Comparison of ENCODE assay signal across 22 cellular contexts in the genomic region with DNA sequence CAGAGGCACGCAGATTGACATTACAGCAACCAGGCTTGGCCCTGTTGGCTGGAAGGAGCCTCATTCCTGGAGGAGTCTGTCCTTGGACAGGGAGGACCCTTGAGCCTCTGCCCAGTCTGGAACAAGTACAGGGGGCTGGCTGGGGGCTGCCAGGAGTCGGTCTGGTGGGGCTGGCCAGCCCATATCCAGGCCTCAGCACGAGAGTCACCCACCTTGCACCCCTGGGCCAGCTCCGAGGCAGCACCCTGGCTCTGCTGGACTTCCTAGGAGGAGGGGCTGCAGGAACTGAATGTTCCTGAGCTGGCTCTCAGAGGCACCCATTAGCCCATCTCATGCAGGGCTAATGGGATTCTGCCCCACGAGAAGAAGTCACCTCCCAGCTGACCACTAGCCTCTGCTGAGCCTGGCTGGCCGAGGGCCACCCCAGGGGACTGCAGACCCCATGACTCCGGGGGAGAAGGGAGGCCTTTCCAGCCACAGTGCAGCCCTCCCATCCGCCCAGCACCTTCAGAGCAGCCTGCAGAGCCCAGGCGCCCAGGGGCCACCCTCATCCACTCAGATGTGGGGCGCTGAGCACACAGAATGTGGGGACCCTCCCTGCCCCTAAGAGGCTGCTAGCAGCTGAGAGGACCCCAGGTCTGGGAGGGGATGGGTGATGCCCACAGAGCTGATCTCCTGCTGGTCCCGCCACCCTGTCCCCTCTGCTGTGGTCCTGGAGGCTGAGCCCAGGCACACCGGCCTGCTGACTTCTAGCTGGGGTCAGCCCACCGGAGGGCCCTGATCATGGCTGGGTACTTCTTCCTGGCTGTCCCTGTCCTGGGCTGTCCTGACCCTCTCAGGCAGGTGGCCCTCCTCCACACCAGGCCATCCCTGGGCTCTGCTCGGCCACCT. TPM values are rescaled to one million over a fixed set of nuclear protein-coding genes. Genes with fewer than 3 reads are reported as not detected.
DNase-seq lines count a peak whose midpoint lies in the region; ATAC-seq and TF ChIP-seq lines count a peak whose summit lies in the region.
"Had no signal": no experiment of that assay in that cellular context is flagged by ENCODE, and none has a peak within 500 bp of the region (broad histone marks: within the 10 kb centered on the region; RNA-seq: fewer than 3 reads in every experiment).

No MANE protein-coding gene starts in this region.

- DNase-seq in heart left ventricle (peak in 3 of 5 donors; percentile 6 to 39 (median 18)), right atrium auricular region (ENCODE audit: low spot score) (no peak), coronary artery (ENCODE audit: low spot score) (peak; percentile 66), omental fat pad (ENCODE audit: low spot score) (peak; percentile 15), aorta (peak; percentile 42 to 72), amniotic stem cell (lab: John Stamatoyannopoulos, UW) (no peak), SK-N-DZ (ENCODE audit: low spot score) (no peak)
- DNase-seq: activated CD4-positive, alpha-beta T cell treated with anti-CD3 and anti-CD28 coated beads for 48 hours; CD4-positive, alpha-beta memory T cell; dermis blood vessel endothelial cell; DMS153; glutamatergic neuron; midbrain; NCI-H1092 treated with DMSO at 0.1 percent for 48 hours; NCI-H2029; NCI-H226; NCI-H82; SHP77 treated with DMSO at 0.1 percent for 48 hours; stimulated activated CD4-positive, alpha-beta T cell treated with anti-CD3 and anti-CD28 coated beads, Interleukin-4, amount 100 ng/mL, for 24 hours; T-helper 1 cell; upper lobe of right lung had no signal

- no peaks in the 10 kb centered on the region for H3K36me3 ChIP-seq in heart left ventricle
- no peaks in the 10 kb centered on the region for H3K36me3 ChIP-seq in right atrium auricular region
- no peaks in the 10 kb centered on the region for H3K36me3 ChIP-seq in aorta (ENCODE audit: control insufficient read depth in 1 of 2, insufficient read depth in 2 of 2, low read length in 1 of 2)
- H3K36me3 ChIP-seq: upper lobe of right lung had no signal

- H3K4me1 ChIP-seq in heart left ventricle (peaks cover 8 to 42% (median 37%) of the 10 kb centered on the region in 12 donors), right atrium auricular region (peaks cover 0 to 35% of the 10 kb centered on the region in 2 donors), aorta (ENCODE audit: control insufficient read depth in 1 of 2, insufficient read depth in 2 of 2, low read length in 2 of 2) (peaks cover 0 to 3% of the 10 kb centered on the region in 2 donors)

- H3K27me3 ChIP-seq in heart left ventricle (no peaks in the 10 kb centered on the region), right atrium auricular region (no peaks in the 10 kb centered on the region), aorta (ENCODE audit: control insufficient read depth in 1 of 2, insufficient read depth in 2 of 2, low read length in 1 of 2) (no peaks in the 10 kb centered on the region)
- H3K27me3 ChIP-seq: upper lobe of right lung had no signal

- ATAC-seq in heart left ventricle: no peak
- ATAC-seq in omental fat pad (ENCODE audit: low FRiP score): no peak
- ATAC-seq in aorta (ENCODE audit: low FRiP score): no peak
- ATAC-seq: GM23338, upper lobe of right lung had no signal

- no peak overlapping the region for H3K27ac ChIP-seq in heart left ventricle
- H3K27ac ChIP-seq in right atrium auricular region: no peak overlapping the region
- H3K27ac ChIP-seq in coronary artery: no peak overlapping the region
- no peak overlapping the region for H3K27ac ChIP-seq in aorta (ENCODE audit: low read depth in 1 of 2, low read length in 2 of 2)
- H3K27ac ChIP-seq: upper lobe of right lung had no signal

- 93 to 98% (median 95%) methylated on average over 7 to 14 of the region's 14 CpGs for WGBS in heart left ventricle, 4 donors
- WGBS in aorta, 2 donors: 89 to 91% methylated on average over 14 of the region's 14 CpGs

- no peak for TF ChIP-seq POLR2A in heart left ventricle (IDR thresholded peaks at IDR 0.05)

- no peak overlapping the region for H3K4me3 ChIP-seq in heart left ventricle
- H3K4me3 ChIP-seq in right atrium auricular region: no peak overlapping the region
- no peak overlapping the region for H3K4me3 ChIP-seq in coronary artery
- H3K4me3 ChIP-seq in aorta (ENCODE audit: low read length in 2 of 2): no peak overlapping the region
- H3K4me3 ChIP-seq: GM23338, upper lobe of right lung had no signal

- TF ChIP-seq CTCF in heart left ventricle (IDR thresholded peaks at IDR 0.05) (no peak), right atrium auricular region (IDR thresholded peaks at IDR 0.05) (no peak), coronary artery (IDR thresholded peaks at IDR 0.05) (no peak), omental fat pad (IDR thresholded peaks at IDR 0.05) (no peak)

- H3K9me3 ChIP-seq in heart left ventricle: no peaks in the 10 kb centered on the region
- H3K9me3 ChIP-seq in right atrium auricular region: no peaks in the 10 kb centered on the region
- no peaks in the 10 kb centered on the region for H3K9me3 ChIP-seq in aorta (ENCODE audit: control insufficient read depth, low read length)
- H3K9me3 ChIP-seq: upper lobe of right lung had no signal

- intact Hi-C loops in heart left ventricle (cut with DNase I) (no loop called here), aorta (cut with DNase I) (no loop called here)

RNA-seq across cellular contexts. Expression of gene INPP5A, which starts 14.8 kb away (rescaled TPM):
- 100 to 1,000 TPM in 6 of 9 donors, 10 to 100 TPM in 3; 78.1 to 179 (median 113) TPM for total RNA-seq in heart left ventricle
- 10 to 100 TPM; 38.6 to 60.1 TPM for polyA plus RNA-seq in heart left ventricle
- 100 to 1,000 TPM; 116 to 143 TPM for total RNA-seq in right atrium auricular region
- 10 to 100 TPM; 34.1 to 49.3 (median 43.3) TPM for total RNA-seq in omental fat pad
- 100 to 1,000 TPM in 1 of 2 donors, 10 to 100 TPM in 1; 66.4 to 112 TPM for total RNA-seq in aorta
- polyA plus RNA-seq in aorta: 10 to 100 TPM; 37.7 to 43.4 TPM
- 23.6 and 25.3 TPM in 2 replicates for polyA plus RNA-seq in SK-N-DZ (2014; cell fraction: cytosol; rRNA removed)
- 13.8 and 15.2 TPM in 2 replicates for polyA plus RNA-seq in SK-N-DZ (2014; cell fraction: nucleus; rRNA removed)

Comparison
In these comparisons a context has a peak if more than half of its experiments do, and no peak if none do; other contexts are left out.
1. DNase-seq: peak in heart left ventricle (3 of 5), coronary artery (single experiment), omental fat pad (single experiment) and aorta (2 of 2); none in right atrium auricular region (single experiment), amniotic stem cell (single experiment) and SK-N-DZ (single experiment).